In genomic region chr2:36459725-36460137, GRCh38 we compare ENCODE assay signal across 8 cellular contexts.
A peak's percentile ranks its signal among the peaks of the same experiment; 100 is the strongest.
DNase-seq lines count a peak whose midpoint lies in the region; ATAC-seq and TF ChIP-seq lines count a peak whose summit lies in the region.

No MANE protein-coding gene starts in this region.

- H3K4me1 ChIP-seq in GM23248 (ENCODE audit: insufficient read depth) (peaks cover 64% of the 10 kb centered on the region), neuronal stem cell (ENCODE audit: control insufficient read depth in 2 of 2, insufficient read depth in 1 of 2, low read depth in 1 of 2, low read length in 2 of 2) (peaks cover 7 to 23% of the 10 kb centered on the region in 2 donors)

- no peak overlapping the region for H3K18ac ChIP-seq in neuronal stem cell (ENCODE audit: low read length)

- TF ChIP-seq POLR2A in erythroblast (IDR thresholded peaks at IDR 0.05; ENCODE audit: low read length) = no peak

- H2AFZ ChIP-seq in GM23248 = no peak overlapping the region
- no peak overlapping the region for H2AFZ ChIP-seq in neuronal stem cell (ENCODE audit: low read length)

- DNase-seq in GM23248 (peak; percentile 47), NCI-H510A treated with DMSO at 0.1 percent for 48 hours (lab: John Stamatoyannopoulos, UW) (peak; percentile 27), erythroblast (lab: John Stamatoyannopoulos, UW) (peak; percentile 13 to 23), neuronal stem cell (ENCODE audit: low spot score) (peak; percentile 26), GM03348 (ENCODE audit: low spot score) (no peak)

- ATAC-seq in HG02759 (IDR thresholded peaks at IDR 0.05; ENCODE audit: unreplicated experiment) (no peak), HG03097 (IDR thresholded peaks at IDR 0.05; ENCODE audit: low FRiP score, unreplicated experiment) (no peak), HG02678 (IDR thresholded peaks at IDR 0.05; ENCODE audit: unreplicated experiment) (no peak)

- H4K20me1 ChIP-seq in GM23248 (ENCODE audit: insufficient read depth) = no peaks in the 10 kb centered on the region

- WGBS in GM23248 (ENCODE audit: low coverage in 1 of 2, low lambda C conversion rate in 2 of 2, missing lambda C conversion rate in 2 of 2), 2 experiments = 68 to 76% methylated on average over 2 of the region's 2 CpGs
- no CpG with 5 or more reads among the region's 2 CpGs for WGBS in neuronal stem cell (ENCODE audit: extremely low coverage in 2 of 2, insufficient read length in 2 of 2, insufficient replicate concordance in 1 of 2), 2 donors

- H2AK5ac ChIP-seq in neuronal stem cell (ENCODE audit: low read depth, low read length) = no peak overlapping the region

- peaks cover 96% of the 10 kb centered on the region for H3F3A ChIP-seq in GM23248 (ENCODE audit: insufficient read depth)

- H3K36me3 ChIP-seq in GM23248 (ENCODE audit: low read depth) (peaks cover 56% of the 10 kb centered on the region), neuronal stem cell (replicated peaks in 1 of 2; ENCODE audit: control insufficient read depth in 2 of 2, insufficient read depth in 2 of 2, low read length in 2 of 2) (no peaks in the 10 kb centered on the region)

- H4K8ac ChIP-seq in neuronal stem cell (ENCODE audit: low read depth, low read length) = no peak overlapping the region

- H3K9me3 ChIP-seq in GM23248 (ENCODE audit: low read depth) (no peaks in the 10 kb centered on the region), neuronal stem cell (replicated peaks in 1 of 2; ENCODE audit: control insufficient read depth in 2 of 2, insufficient read depth in 1 of 2, low read depth in 1 of 2, low read length in 2 of 2) (no peaks in the 10 kb centered on the region)

- H3K4me3 ChIP-seq in GM23248 (no peak overlapping the region), neuronal stem cell (ENCODE audit: low read length in 2 of 2) (no peak overlapping the region)

- no peak overlapping the region for H3K14ac ChIP-seq in neuronal stem cell (ENCODE audit: low read length)

- H3K4ac ChIP-seq in neuronal stem cell (ENCODE audit: low read length) = no peak overlapping the region

- H2BK5ac ChIP-seq in neuronal stem cell (ENCODE audit: low read length) = no peak overlapping the region

- no peaks in the 10 kb centered on the region for H3K9me2 ChIP-seq in GM23248 (ENCODE audit: insufficient read depth)

- H3K27me3 ChIP-seq in GM23248 (replicated peaks; ENCODE audit: insufficient read depth) (no peaks in the 10 kb centered on the region), neuronal stem cell (ENCODE audit: control insufficient read depth in 3 of 3, insufficient read depth in 3 of 3, low read depth in 1 of 3, low read length in 3 of 3) (no peaks in the 10 kb centered on the region)

- no peak overlapping the region for H3K4me2 ChIP-seq in GM23248 (ENCODE audit: unreplicated experiment)
- H3K4me2 ChIP-seq in neuronal stem cell (ENCODE audit: insufficient read depth, low read length, poor library complexity, severe bottlenecking) = no peak overlapping the region

- peak overlapping the region; percentile 71 for H3K27ac ChIP-seq in GM23248
- H3K27ac ChIP-seq in neuronal stem cell (replicated peaks; ENCODE audit: low read length) = no peak overlapping the region

- no peaks in the 10 kb centered on the region for H3K79me1 ChIP-seq in neuronal stem cell (ENCODE audit: low read depth, low read length)

- H3K79me2 ChIP-seq in GM23248 (ENCODE audit: insufficient read depth) = peaks cover 99% of the 10 kb centered on the region

- in situ Hi-C loops in GM23248 (cut with MboI) = no loop called here

- no peak overlapping the region for H2BK12ac ChIP-seq in neuronal stem cell (ENCODE audit: low read length)

- H2BK120ac ChIP-seq in neuronal stem cell (ENCODE audit: low read depth, low read length) = no peak overlapping the region

- H3K23ac ChIP-seq in neuronal stem cell (ENCODE audit: low read depth, low read length, poor library complexity) = no peak overlapping the region

- H3K9ac ChIP-seq in GM23248 = no peak overlapping the region
- no peak overlapping the region for H3K9ac ChIP-seq in neuronal stem cell (ENCODE audit: low read depth, low read length, poor library complexity)

- H4K91ac ChIP-seq in neuronal stem cell (ENCODE audit: low read depth, low read length, poor library complexity) = no peak overlapping the region

- no peak overlapping the region for H2BK15ac ChIP-seq in neuronal stem cell (ENCODE audit: low read length)
